14 cellular contexts compared by ENCODE assay signal in genomic region chrX:10280061-10280460, GRCh38.
DNase-seq lines count a peak whose midpoint lies in the region; ATAC-seq lines count a peak whose summit lies in the region.
"Had no signal": no experiment of that assay in that cellular context is flagged by ENCODE, and none has a peak within 500 bp of the region (broad histone marks: within the 10 kb centered on the region; RNA-seq: fewer than 3 reads in every experiment).

No MANE protein-coding gene starts in this region.

- H4K8ac ChIP-seq in mesendoderm (ENCODE audit: low read depth, low read length) = no peak overlapping the region

- no CpG with 5 or more reads among the region's 2 CpGs for WGBS in mesendoderm (ENCODE audit: extremely low coverage, insufficient coverage, low lambda C conversion rate)

- no peaks in the 10 kb centered on the region for H3K79me1 ChIP-seq in mesendoderm (ENCODE audit: low read length)

- ATAC-seq in HG03439 (IDR thresholded peaks at IDR 0.05; ENCODE audit: unreplicated experiment) = no peak
- ATAC-seq: HepG2 had no signal

- DNase-seq in NCI-H2227 (lab: John Stamatoyannopoulos, UW; ENCODE audit: unreplicated experiment) = peak; percentile 11
- DNase-seq in NCI-H2227 treated with DMSO at 0.1 percent for 48 hours (lab: John Stamatoyannopoulos, UW) = no peak
- peak; percentile 23 for DNase-seq in NCI-H1694 (lab: John Stamatoyannopoulos, UW)
- peak; percentile 21 for DNase-seq in NCI-H748 treated with DMSO at 0.1 percent for 48 hours (lab: John Stamatoyannopoulos, UW)
- peak; percentile 5 for DNase-seq in myocyte (ENCODE audit: low read depth)
- DNase-seq in mesendoderm = no peak
- no peak for DNase-seq in SK-N-DZ (ENCODE audit: low spot score)
- DNase-seq: HFFc6, KG1, NCI-H1436 treated with DMSO at 0.1 percent for 48 hours, NCI-H2081 treated with DMSO at 0.1 percent for 48 hours, PC-9 had no signal

- H3K23ac ChIP-seq in mesendoderm (ENCODE audit: low read length) = no peak overlapping the region

- H3K27ac ChIP-seq in mesendoderm (ENCODE audit: low read depth, low read length) = no peak overlapping the region
- H3K27ac ChIP-seq: PC-9 had no signal

- H3K4me1 ChIP-seq in mesendoderm (ENCODE audit: control insufficient read depth, low read depth, low read length) = no peaks in the 10 kb centered on the region

- no peak overlapping the region for H2BK120ac ChIP-seq in mesendoderm (ENCODE audit: low read depth, low read length)

- no peaks in the 10 kb centered on the region for H3K79me2 ChIP-seq in mesendoderm (ENCODE audit: control insufficient read depth, insufficient read depth, low read length)

- no peak overlapping the region for H2BK5ac ChIP-seq in mesendoderm (ENCODE audit: low read length)

- no peak overlapping the region for H4K5ac ChIP-seq in mesendoderm (ENCODE audit: low read length)

- H3K9ac ChIP-seq in mesendoderm (ENCODE audit: low read length) = no peak overlapping the region

- no peaks in the 10 kb centered on the region for H3K27me3 ChIP-seq in mesendoderm (ENCODE audit: insufficient read depth, low read length, poor library complexity)

- no peak overlapping the region for H3K4ac ChIP-seq in mesendoderm (ENCODE audit: low read depth, low read length)

- H3K36me3 ChIP-seq in mesendoderm (ENCODE audit: control insufficient read depth, insufficient read depth, low read length) = no peaks in the 10 kb centered on the region

- H3K4me2 ChIP-seq in mesendoderm (ENCODE audit: low read length) = no peak overlapping the region
- H3K4me2 ChIP-seq: PC-9 had no signal

- no peak overlapping the region for H2AK5ac ChIP-seq in mesendoderm (ENCODE audit: low read length)

- H3K56ac ChIP-seq in mesendoderm (ENCODE audit: low read length) = no peak overlapping the region

- H3K4me3 ChIP-seq in mesendoderm (ENCODE audit: low read length) = no peak overlapping the region
- H3K4me3 ChIP-seq: PC-9 had no signal

- H2BK15ac ChIP-seq in mesendoderm (replicated peaks; ENCODE audit: low read depth) = no peak overlapping the region

- no peak overlapping the region for H3K18ac ChIP-seq in mesendoderm (ENCODE audit: low read length)

Comparison
In these comparisons a context has a peak if more than half of its experiments do, and no peak if none do; other contexts are left out.
1. DNase-seq: peak in NCI-H2227 (single experiment), NCI-H1694 (single experiment), NCI-H748 treated with DMSO at 0.1 percent for 48 hours (single experiment) and myocyte (single experiment); none in NCI-H2227 treated with DMSO at 0.1 percent for 48 hours (single experiment), mesendoderm (single experiment) and SK-N-DZ (single experiment).